1 cellular context compared by ENCODE assay signal in genomic region chr9:124038790-124039633, GRCh38.
A peak's percentile ranks its signal among the peaks of the same experiment; 100 is the strongest.
TF ChIP-seq lines count a peak whose summit lies in the region.

No MANE protein-coding gene starts in this region.

TF ChIP-seq in K562, 482 proteins besides CTCF, POLR2A, EP300 and RAD21 (continued from another document):
- no peak for TF ChIP-seq ZMIZ1 (IDR thresholded peaks at IDR 0.05; ENCODE audit: low read depth in 2 of 2, low read length in 2 of 2)
- TF ChIP-seq ZNF23 (CRISPR knock-in tag; IDR thresholded peaks at IDR 0.05) = no peak
- no peak for TF ChIP-seq GTF2E2 (tag; IDR thresholded peaks at IDR 0.05)
- TF ChIP-seq MTF1 (CRISPR knock-in tag; IDR thresholded peaks at IDR 0.05; ENCODE audit: borderline replicate concordance) = no peak
- no peak for TF ChIP-seq RAD51 (IDR thresholded peaks at IDR 0.05; ENCODE audit: borderline replicate concordance, low read depth)
- TF ChIP-seq E2F8 (IDR thresholded peaks at IDR 0.05; ENCODE audit: low read depth, partially characterized antibody) = no peak
- peak; percentile 33; the same call in 1 of the 2 replicates for TF ChIP-seq EGR1 (conservative IDR thresholded peaks at IDR 0.05)
- no peak for TF ChIP-seq CBX5 (IDR thresholded peaks at IDR 0.05; ENCODE audit: borderline replicate concordance, low read depth)
- no peak for TF ChIP-seq ZNF133 (CRISPR knock-in tag; IDR thresholded peaks at IDR 0.05)
- TF ChIP-seq PTBP1 (IDR thresholded peaks at IDR 0.05; ENCODE audit: low read depth, low read length) = no peak
- no peak for TF ChIP-seq ETV6 (IDR thresholded peaks at IDR 0.05; ENCODE audit: borderline replicate concordance in 1 of 2, low read depth in 2 of 2, low read length in 1 of 2)
- TF ChIP-seq ETV6 (CRISPR knock-in tag; IDR thresholded peaks at IDR 0.05; ENCODE audit: borderline replicate concordance) = no peak
- no peak for TF ChIP-seq POU5F1 (IDR thresholded peaks at IDR 0.05; ENCODE audit: borderline replicate concordance, low read depth, low read length, partially characterized antibody)
- no peak for TF ChIP-seq ZNF318 (IDR thresholded peaks at IDR 0.05; ENCODE audit: borderline replicate concordance in 1 of 2, low read depth in 1 of 2)
- no peak for TF ChIP-seq TAF1 (IDR thresholded peaks at IDR 0.05; ENCODE audit: control insufficient read depth, extremely low read depth, insufficient read depth, low read length, severe bottlenecking)
- 0 out of 2 replicates have a peak, but pooled peaks have one; percentile 12 for TF ChIP-seq MAFG (tag; conservative IDR thresholded peaks at IDR 0.05)
- no peak for TF ChIP-seq HNRNPK (IDR thresholded peaks at IDR 0.05; ENCODE audit: low read depth, low read length, poor library complexity, severe bottlenecking)
- TF ChIP-seq E2F6 (IDR thresholded peaks at IDR 0.05; ENCODE audit: borderline replicate concordance in 1 of 2, extremely low read depth in 1 of 2, insufficient read depth in 1 of 2, insufficient read length in 1 of 2, low read depth in 1 of 2, low read length in 1 of 2, poor library complexity in 1 of 2, severe bottlenecking in 1 of 2) = no peak
- TF ChIP-seq DDX20 (tag; IDR thresholded peaks at IDR 0.05; ENCODE audit: low read depth) = no peak
- no peak for TF ChIP-seq MCM5 (IDR thresholded peaks at IDR 0.05; ENCODE audit: low read depth)
- TF ChIP-seq SMAD2 (IDR thresholded peaks at IDR 0.05; ENCODE audit: low read depth, low read length) = no peak
- TF ChIP-seq, protein P1, sequence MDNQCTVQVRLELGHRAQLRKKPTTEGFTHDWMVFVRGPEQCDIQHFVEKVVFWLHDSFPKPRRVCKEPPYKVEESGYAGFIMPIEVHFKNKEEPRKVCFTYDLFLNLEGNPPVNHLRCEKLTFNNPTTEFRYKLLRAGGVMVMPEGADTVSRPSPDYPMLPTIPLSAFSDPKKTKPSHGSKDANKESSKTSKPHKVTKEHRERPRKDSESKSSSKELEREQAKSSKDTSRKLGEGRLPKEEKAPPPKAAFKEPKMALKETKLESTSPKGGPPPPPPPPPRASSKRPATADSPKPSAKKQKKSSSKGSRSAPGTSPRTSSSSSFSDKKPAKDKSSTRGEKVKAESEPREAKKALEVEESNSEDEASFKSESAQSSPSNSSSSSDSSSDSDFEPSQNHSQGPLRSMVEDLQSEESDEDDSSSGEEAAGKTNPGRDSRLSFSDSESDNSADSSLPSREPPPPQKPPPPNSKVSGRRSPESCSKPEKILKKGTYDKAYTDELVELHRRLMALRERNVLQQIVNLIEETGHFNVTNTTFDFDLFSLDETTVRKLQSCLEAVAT (IDR thresholded peaks at IDR 0.05) = no peak
- TF ChIP-seq FOSL1 (tag; conservative IDR thresholded peaks at IDR 0.05) = no peak
